In genomic region chr22:31350410-31350863, GRCh38 we compare ENCODE assay signal across 1 cellular context.
TF ChIP-seq lines count a peak whose summit lies in the region.

No MANE protein-coding gene starts in this region.

TF ChIP-seq in HepG2, 621 proteins besides CTCF, POLR2A, EP300 and RAD21 (continued from another document and continues in another):
- peak; percentile 82 for TF ChIP-seq HNF1A (IDR thresholded peaks at IDR 0.05; ENCODE audit: low read depth)
- TF ChIP-seq HNF1A (CRISPR knock-in tag; IDR thresholded peaks at IDR 0.05; ENCODE audit: borderline replicate concordance) = peak; percentile 90
- no peak for TF ChIP-seq ZSCAN12 (CRISPR knock-in tag; IDR thresholded peaks at IDR 0.05)
- TF ChIP-seq ZNF512 (CRISPR knock-in tag; IDR thresholded peaks at IDR 0.05) = no peak
- no peak for TF ChIP-seq ZBED4 (CRISPR knock-in tag; IDR thresholded peaks at IDR 0.05; ENCODE audit: borderline replicate concordance)
- TF ChIP-seq MIER3 (CRISPR knock-in tag; IDR thresholded peaks at IDR 0.05; ENCODE audit: borderline replicate concordance) = 0 out of 2 replicates have a peak, but pooled peaks have one; percentile 25
- TF ChIP-seq NR1H2 (CRISPR knock-in tag; IDR thresholded peaks at IDR 0.05; ENCODE audit: borderline replicate concordance, low read depth) = no peak
- TF ChIP-seq RFXANK (CRISPR knock-in tag; IDR thresholded peaks at IDR 0.05) = no peak
- no peak for TF ChIP-seq ZNF567 (CRISPR knock-in tag; IDR thresholded peaks at IDR 0.05; ENCODE audit: borderline replicate concordance)
- no peak for TF ChIP-seq ZFP91 (CRISPR knock-in tag; IDR thresholded peaks at IDR 0.05; ENCODE audit: borderline replicate concordance)
- TF ChIP-seq MTF2 (CRISPR knock-in tag; IDR thresholded peaks at IDR 0.05; ENCODE audit: borderline replicate concordance) = no peak
- no peak for TF ChIP-seq ARNT2 (CRISPR knock-in tag; IDR thresholded peaks at IDR 0.05; ENCODE audit: low read depth)
- no peak for TF ChIP-seq MYC (CRISPR knock-in tag; IDR thresholded peaks at IDR 0.05; ENCODE audit: borderline replicate concordance)
- no peak for TF ChIP-seq ZNF160 (CRISPR knock-in tag; IDR thresholded peaks at IDR 0.05)
- TF ChIP-seq TIGD3 (CRISPR knock-in tag; IDR thresholded peaks at IDR 0.05; ENCODE audit: borderline replicate concordance) = no peak
- no peak for TF ChIP-seq TRAFD1 (CRISPR knock-in tag; IDR thresholded peaks at IDR 0.05; ENCODE audit: borderline replicate concordance)
- peak; percentile 35; the same call in 1 of the 2 replicates for TF ChIP-seq BCL6 (CRISPR knock-in tag; IDR thresholded peaks at IDR 0.05)
- no peak for TF ChIP-seq JUND (CRISPR knock-in tag; IDR thresholded peaks at IDR 0.05)
- TF ChIP-seq ZNF766 (CRISPR knock-in tag; IDR thresholded peaks at IDR 0.05; ENCODE audit: borderline replicate concordance) = no peak
- TF ChIP-seq MEIS2 (CRISPR knock-in tag; IDR thresholded peaks at IDR 0.05) = no peak
- TF ChIP-seq BRF2 (CRISPR knock-in tag; IDR thresholded peaks at IDR 0.05) = no peak
- no peak for TF ChIP-seq SSRP1 (CRISPR knock-in tag; IDR thresholded peaks at IDR 0.05)
- no peak for TF ChIP-seq ZNF646 (CRISPR knock-in tag; IDR thresholded peaks at IDR 0.05)
- TF ChIP-seq THAP8 (CRISPR knock-in tag; IDR thresholded peaks at IDR 0.05; ENCODE audit: borderline replicate concordance) = no peak
- TF ChIP-seq SKIL (CRISPR knock-in tag; IDR thresholded peaks at IDR 0.05; ENCODE audit: borderline replicate concordance) = no peak
- TF ChIP-seq MXD4 (CRISPR knock-in tag; IDR thresholded peaks at IDR 0.05) = no peak
- TF ChIP-seq ZBTB1 (CRISPR knock-in tag; IDR thresholded peaks at IDR 0.05; ENCODE audit: borderline replicate concordance) = no peak
- TF ChIP-seq ZFAT (CRISPR knock-in tag; conservative IDR thresholded peaks at IDR 0.05) = no peak
